In the genomic region with DNA sequence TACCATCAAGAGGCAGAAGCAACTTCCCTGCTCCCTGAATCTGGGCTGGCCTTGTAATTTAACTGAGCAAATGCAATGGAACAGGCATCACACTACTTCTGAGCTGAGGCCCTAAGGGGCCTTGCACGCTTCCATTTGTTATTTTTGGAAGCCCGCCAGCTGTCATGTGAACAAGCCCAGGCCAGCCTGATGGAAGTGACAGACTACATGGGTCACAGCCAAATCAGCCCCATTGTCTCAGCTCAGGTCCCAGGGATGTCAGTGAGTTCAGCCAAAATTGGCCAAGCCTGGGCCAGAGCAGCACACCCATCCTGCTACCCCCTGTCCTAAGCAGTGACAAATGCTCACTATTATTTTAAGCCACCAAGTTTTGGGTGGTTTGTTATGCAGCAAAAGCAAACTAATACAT, we compare ENCODE assay signal across 1 cellular context.
TF ChIP-seq lines count a peak whose summit lies in the region.

No MANE protein-coding gene starts in this region.

TF ChIP-seq in HepG2, 621 proteins besides CTCF, POLR2A, EP300 and RAD21 (continued from another document):
- TF ChIP-seq, protein P1, sequence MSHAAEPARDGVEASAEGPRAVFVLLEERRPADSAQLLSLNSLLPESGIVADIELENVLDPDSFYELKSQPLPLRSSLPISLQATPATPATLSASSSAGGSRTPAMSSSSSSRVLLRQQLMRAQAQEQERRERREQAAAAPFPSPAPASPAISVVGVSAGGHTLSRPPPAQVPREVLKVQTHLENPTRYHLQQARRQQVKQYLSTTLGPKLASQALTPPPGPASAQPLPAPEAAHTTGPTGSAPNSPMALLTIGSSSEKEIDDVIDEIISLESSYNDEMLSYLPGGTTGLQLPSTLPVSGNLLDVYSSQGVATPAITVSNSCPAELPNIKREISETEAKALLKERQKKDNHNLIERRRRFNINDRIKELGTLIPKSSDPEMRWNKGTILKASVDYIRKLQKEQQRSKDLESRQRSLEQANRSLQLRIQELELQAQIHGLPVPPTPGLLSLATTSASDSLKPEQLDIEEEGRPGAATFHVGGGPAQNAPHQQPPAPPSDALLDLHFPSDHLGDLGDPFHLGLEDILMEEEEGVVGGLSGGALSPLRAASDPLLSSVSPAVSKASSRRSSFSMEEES (CRISPR knock-in tag; IDR thresholded peaks at IDR 0.05), result peak; percentile 87
- no peak for TF ChIP-seq NFATC3 (CRISPR knock-in tag; IDR thresholded peaks at IDR 0.05)
- no peak for TF ChIP-seq KDM2A (CRISPR knock-in tag; IDR thresholded peaks at IDR 0.05; ENCODE audit: borderline replicate concordance, low read depth)
- TF ChIP-seq, protein P2, sequence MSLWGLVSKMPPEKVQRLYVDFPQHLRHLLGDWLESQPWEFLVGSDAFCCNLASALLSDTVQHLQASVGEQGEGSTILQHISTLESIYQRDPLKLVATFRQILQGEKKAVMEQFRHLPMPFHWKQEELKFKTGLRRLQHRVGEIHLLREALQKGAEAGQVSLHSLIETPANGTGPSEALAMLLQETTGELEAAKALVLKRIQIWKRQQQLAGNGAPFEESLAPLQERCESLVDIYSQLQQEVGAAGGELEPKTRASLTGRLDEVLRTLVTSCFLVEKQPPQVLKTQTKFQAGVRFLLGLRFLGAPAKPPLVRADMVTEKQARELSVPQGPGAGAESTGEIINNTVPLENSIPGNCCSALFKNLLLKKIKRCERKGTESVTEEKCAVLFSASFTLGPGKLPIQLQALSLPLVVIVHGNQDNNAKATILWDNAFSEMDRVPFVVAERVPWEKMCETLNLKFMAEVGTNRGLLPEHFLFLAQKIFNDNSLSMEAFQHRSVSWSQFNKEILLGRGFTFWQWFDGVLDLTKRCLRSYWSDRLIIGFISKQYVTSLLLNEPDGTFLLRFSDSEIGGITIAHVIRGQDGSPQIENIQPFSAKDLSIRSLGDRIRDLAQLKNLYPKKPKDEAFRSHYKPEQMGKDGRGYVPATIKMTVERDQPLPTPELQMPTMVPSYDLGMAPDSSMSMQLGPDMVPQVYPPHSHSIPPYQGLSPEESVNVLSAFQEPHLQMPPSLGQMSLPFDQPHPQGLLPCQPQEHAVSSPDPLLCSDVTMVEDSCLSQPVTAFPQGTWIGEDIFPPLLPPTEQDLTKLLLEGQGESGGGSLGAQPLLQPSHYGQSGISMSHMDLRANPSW (CRISPR knock-in tag; IDR thresholded peaks at IDR 0.05; ENCODE audit: borderline replicate concordance), result no peak
- peak; percentile 18; the same call in 1 of the 2 replicates for TF ChIP-seq SALL1 (CRISPR knock-in tag; IDR thresholded peaks at IDR 0.05)
- TF ChIP-seq ZNF383 (CRISPR knock-in tag; IDR thresholded peaks at IDR 0.05; ENCODE audit: borderline replicate concordance), result no peak
- TF ChIP-seq, protein P3, sequence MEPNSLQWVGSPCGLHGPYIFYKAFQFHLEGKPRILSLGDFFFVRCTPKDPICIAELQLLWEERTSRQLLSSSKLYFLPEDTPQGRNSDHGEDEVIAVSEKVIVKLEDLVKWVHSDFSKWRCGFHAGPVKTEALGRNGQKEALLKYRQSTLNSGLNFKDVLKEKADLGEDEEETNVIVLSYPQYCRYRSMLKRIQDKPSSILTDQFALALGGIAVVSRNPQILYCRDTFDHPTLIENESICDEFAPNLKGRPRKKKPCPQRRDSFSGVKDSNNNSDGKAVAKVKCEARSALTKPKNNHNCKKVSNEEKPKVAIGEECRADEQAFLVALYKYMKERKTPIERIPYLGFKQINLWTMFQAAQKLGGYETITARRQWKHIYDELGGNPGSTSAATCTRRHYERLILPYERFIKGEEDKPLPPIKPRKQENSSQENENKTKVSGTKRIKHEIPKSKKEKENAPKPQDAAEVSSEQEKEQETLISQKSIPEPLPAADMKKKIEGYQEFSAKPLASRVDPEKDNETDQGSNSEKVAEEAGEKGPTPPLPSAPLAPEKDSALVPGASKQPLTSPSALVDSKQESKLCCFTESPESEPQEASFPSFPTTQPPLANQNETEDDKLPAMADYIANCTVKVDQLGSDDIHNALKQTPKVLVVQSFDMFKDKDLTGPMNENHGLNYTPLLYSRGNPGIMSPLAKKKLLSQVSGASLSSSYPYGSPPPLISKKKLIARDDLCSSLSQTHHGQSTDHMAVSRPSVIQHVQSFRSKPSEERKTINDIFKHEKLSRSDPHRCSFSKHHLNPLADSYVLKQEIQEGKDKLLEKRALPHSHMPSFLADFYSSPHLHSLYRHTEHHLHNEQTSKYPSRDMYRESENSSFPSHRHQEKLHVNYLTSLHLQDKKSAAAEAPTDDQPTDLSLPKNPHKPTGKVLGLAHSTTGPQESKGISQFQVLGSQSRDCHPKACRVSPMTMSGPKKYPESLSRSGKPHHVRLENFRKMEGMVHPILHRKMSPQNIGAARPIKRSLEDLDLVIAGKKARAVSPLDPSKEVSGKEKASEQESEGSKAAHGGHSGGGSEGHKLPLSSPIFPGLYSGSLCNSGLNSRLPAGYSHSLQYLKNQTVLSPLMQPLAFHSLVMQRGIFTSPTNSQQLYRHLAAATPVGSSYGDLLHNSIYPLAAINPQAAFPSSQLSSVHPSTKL (CRISPR knock-in tag; IDR thresholded peaks at IDR 0.05), result peak; percentile 46; the same call in 1 of the 2 replicates
- TF ChIP-seq, protein P4, sequence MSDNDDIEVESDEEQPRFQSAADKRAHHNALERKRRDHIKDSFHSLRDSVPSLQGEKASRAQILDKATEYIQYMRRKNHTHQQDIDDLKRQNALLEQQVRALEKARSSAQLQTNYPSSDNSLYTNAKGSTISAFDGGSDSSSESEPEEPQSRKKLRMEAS (IDR thresholded peaks at IDR 0.05), result peak; percentile 63
- TF ChIP-seq, protein P5, sequence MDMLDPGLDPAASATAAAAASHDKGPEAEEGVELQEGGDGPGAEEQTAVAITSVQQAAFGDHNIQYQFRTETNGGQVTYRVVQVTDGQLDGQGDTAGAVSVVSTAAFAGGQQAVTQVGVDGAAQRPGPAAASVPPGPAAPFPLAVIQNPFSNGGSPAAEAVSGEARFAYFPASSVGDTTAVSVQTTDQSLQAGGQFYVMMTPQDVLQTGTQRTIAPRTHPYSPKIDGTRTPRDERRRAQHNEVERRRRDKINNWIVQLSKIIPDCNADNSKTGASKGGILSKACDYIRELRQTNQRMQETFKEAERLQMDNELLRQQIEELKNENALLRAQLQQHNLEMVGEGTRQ (IDR thresholded peaks at IDR 0.05; ENCODE audit: low read depth, low read length), result no peak
- TF ChIP-seq, protein P5 (CRISPR knock-in tag; IDR thresholded peaks at IDR 0.05; ENCODE audit: borderline replicate concordance), result no peak
- peak; percentile 43; the same call in 1 of the 2 replicates for TF ChIP-seq NFIC (IDR thresholded peaks at IDR 0.05; ENCODE audit: low read length)
- TF ChIP-seq, protein P6, sequence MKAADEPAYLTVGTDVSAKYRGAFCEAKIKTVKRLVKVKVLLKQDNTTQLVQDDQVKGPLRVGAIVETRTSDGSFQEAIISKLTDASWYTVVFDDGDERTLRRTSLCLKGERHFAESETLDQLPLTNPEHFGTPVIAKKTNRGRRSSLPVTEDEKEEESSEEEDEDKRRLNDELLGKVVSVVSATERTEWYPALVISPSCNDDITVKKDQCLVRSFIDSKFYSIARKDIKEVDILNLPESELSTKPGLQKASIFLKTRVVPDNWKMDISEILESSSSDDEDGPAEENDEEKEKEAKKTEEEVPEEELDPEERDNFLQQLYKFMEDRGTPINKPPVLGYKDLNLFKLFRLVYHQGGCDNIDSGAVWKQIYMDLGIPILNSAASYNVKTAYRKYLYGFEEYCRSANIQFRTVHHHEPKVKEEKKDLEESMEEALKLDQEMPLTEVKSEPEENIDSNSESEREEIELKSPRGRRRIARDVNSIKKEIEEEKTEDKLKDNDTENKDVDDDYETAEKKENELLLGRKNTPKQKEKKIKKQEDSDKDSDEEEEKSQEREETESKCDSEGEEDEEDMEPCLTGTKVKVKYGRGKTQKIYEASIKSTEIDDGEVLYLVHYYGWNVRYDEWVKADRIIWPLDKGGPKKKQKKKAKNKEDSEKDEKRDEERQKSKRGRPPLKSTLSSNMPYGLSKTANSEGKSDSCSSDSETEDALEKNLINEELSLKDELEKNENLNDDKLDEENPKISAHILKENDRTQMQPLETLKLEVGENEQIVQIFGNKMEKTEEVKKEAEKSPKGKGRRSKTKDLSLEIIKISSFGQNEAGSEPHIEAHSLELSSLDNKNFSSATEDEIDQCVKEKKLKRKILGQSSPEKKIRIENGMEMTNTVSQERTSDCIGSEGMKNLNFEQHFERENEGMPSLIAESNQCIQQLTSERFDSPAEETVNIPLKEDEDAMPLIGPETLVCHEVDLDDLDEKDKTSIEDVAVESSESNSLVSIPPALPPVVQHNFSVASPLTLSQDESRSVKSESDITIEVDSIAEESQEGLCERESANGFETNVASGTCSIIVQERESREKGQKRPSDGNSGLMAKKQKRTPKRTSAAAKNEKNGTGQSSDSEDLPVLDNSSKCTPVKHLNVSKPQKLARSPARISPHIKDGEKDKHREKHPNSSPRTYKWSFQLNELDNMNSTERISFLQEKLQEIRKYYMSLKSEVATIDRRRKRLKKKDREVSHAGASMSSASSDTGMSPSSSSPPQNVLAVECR (CRISPR knock-in tag; IDR thresholded peaks at IDR 0.05; ENCODE audit: borderline replicate concordance), result 0 out of 2 replicates have a peak, but pooled peaks have one; percentile 9
- TF ChIP-seq FOXP1 (IDR thresholded peaks at IDR 0.05), result no peak
- TF ChIP-seq FOXP1 (CRISPR knock-in tag; IDR thresholded peaks at IDR 0.05), result no peak
- TF ChIP-seq ZNF350 (CRISPR knock-in tag; IDR thresholded peaks at IDR 0.05; ENCODE audit: borderline replicate concordance, low read depth), result 0 out of 2 replicates have a peak, but pooled peaks have one; percentile 28
- TF ChIP-seq, protein P7, sequence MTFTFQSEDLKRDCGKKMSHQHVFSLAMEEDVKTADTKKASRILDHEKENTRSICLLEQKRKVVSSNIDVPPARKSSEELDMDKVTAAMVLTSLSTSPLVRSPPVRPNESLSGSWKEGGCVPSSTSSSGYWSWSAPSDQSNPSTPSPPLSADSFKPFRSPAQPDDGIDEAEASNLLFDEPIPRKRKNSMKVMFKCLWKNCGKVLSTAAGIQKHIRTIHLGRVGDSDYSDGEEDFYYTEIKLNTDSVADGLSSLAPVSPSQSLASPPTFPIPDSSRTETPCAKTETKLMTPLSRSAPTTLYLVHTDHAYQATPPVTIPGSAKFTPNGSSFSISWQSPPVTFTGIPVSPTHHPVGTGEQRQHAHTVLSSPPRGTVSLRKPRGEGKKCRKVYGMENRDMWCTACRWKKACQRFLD (CRISPR knock-in tag; IDR thresholded peaks at IDR 0.05; ENCODE audit: borderline replicate concordance), result no peak
- TF ChIP-seq ZNF121 (CRISPR knock-in tag; IDR thresholded peaks at IDR 0.05), result 0 out of 2 replicates have a peak, but pooled peaks have one; percentile 62
- no peak for TF ChIP-seq ZSCAN9 (CRISPR knock-in tag; IDR thresholded peaks at IDR 0.05; ENCODE audit: borderline replicate concordance)
